17 cellular contexts compared by ENCODE assay signal in the genomic region with DNA sequence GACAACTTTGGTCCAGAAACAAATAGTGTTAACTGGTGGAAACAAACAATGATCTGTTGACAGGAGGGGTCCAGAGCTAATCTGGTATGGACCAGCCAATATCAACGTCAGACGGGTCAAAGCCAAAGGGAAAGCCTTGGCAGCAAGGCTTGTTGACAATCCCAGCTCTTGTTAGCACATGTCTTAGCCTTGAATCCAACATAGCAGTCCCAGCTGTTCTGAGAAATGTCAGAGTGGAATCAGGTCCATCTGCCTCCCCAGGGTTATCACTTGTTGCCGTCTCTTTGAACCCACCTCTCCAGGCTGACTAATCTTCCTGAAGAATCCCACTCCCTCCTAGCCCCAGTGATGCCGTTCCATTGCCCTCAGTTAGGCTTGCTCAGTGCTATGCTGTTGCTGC.
DNase-seq lines count a peak whose midpoint lies in the region; ATAC-seq and TF ChIP-seq lines count a peak whose summit lies in the region.
"Had no signal": no experiment of that assay in that cellular context is flagged by ENCODE, and none has a peak within 500 bp of the region (broad histone marks: within the 10 kb centered on the region; RNA-seq: fewer than 3 reads in every experiment).

No MANE protein-coding gene starts in this region.

- H3K4me1 ChIP-seq in prostate gland (replicated peaks), result no peaks in the 10 kb centered on the region

- no peak for TF ChIP-seq CTCF in prostate gland (IDR thresholded peaks at IDR 0.05)

- H3K36me3 ChIP-seq in prostate gland, result no peaks in the 10 kb centered on the region

- DNase-seq in Right ventricle myocardium inferior (ENCODE audit: missing footprints) (peak; percentile 49), cardiac septum (ENCODE audit: low spot score) (no peak), left cardiac atrium (no peak), prostate gland (ENCODE audit: low spot score) (peak; percentile 13), AML-193 (lab: John Stamatoyannopoulos, UW) (no peak)
- no peak for DNase-seq in activated CD4-positive, alpha-beta T cell treated with anti-CD3 and anti-CD28 coated beads, Interleukin-2, amount 10 ng/mL, durations not matched to agents 24 days and 14 days
- DNase-seq: Calu3; CD4-positive, alpha-beta memory T cell; NCI-H1105 treated with DMSO at 0.1 percent for 48 hours; NCI-H187; NCI-H2107; NCI-H510A; NCI-H748 treated with DMSO at 0.1 percent for 48 hours; SIG-M5 had no signal

- intact Hi-C loops in Right ventricle myocardium inferior (cut with DNase I), result loop anchor here (10.0 kb wide), 1 partner anchor 118 kb away; no protein-coding TSS in a partner anchor
- intact Hi-C loops in cardiac septum (cut with DNase I), result no loop called here
- intact Hi-C loops in left cardiac atrium (cut with DNase I), result no loop called here
- intact Hi-C loops in prostate gland (cut with DNase I), result no loop called here
- intact Hi-C loops in activated CD4-positive, alpha-beta T cell treated with anti-CD3 and anti-CD28 coated beads, Interleukin-2, amount 10 ng/mL, durations not matched to agents 24 days and 14 days (cut with micrococcal nuclease), result no loop called here

- no peak for TF ChIP-seq POLR2A in prostate gland (IDR thresholded peaks at IDR 0.05)

- no peaks in the 10 kb centered on the region for H3K27me3 Mint-ChIP-seq in activated CD4-positive, alpha-beta T cell treated with anti-CD3 and anti-CD28 coated beads, Interleukin-2, amount 10 ng/mL, durations not matched to agents 24 days and 14 days

- WGBS in prostate gland, result 27% methylated on average over 4 of the region's 4 CpGs

- H3K9me3 ChIP-seq in prostate gland, result no peaks in the 10 kb centered on the region

- no peak overlapping the region for H3K4me3 ChIP-seq in prostate gland
- H3K4me3 ChIP-seq: GM23338 had no signal

- H3K27me3 ChIP-seq in prostate gland (replicated peaks; ENCODE audit: insufficient read depth), result no peaks in the 10 kb centered on the region

- no peaks in the 10 kb centered on the region for H3K9me3 Mint-ChIP-seq in activated CD4-positive, alpha-beta T cell treated with anti-CD3 and anti-CD28 coated beads, Interleukin-2, amount 10 ng/mL, durations not matched to agents 24 days and 14 days
- H3K9me3 Mint-ChIP-seq: CD4-positive, alpha-beta memory T cell; GM23338 had no signal

- H3K27ac ChIP-seq in prostate gland, result no peak overlapping the region

- H3K4me3 Mint-ChIP-seq in activated CD4-positive, alpha-beta T cell treated with anti-CD3 and anti-CD28 coated beads, Interleukin-2, amount 10 ng/mL, durations not matched to agents 24 days and 14 days, result no peak overlapping the region
- H3K4me3 Mint-ChIP-seq: CD4-positive, alpha-beta memory T cell; GM23338 had no signal

- ATAC-seq in Right ventricle myocardium inferior (peak; percentile 87), left cardiac atrium (peak; percentile 47 to 55), GM21447 (IDR thresholded peaks at IDR 0.05; ENCODE audit: unreplicated experiment) (no peak)
- no peak for ATAC-seq in activated CD4-positive, CD25-positive, alpha-beta regulatory T cell treated with anti-CD3 and anti-CD28 coated beads, Interleukin-2, amount 50 U/mL, for 24 hours
- ATAC-seq: GM23338 had no signal

- no peaks in the 10 kb centered on the region for H3K4me1 Mint-ChIP-seq in activated CD4-positive, alpha-beta T cell treated with anti-CD3 and anti-CD28 coated beads, Interleukin-2, amount 10 ng/mL, durations not matched to agents 24 days and 14 days
- H3K4me1 Mint-ChIP-seq: CD4-positive, alpha-beta memory T cell had no signal

- no peak overlapping the region for H3K27ac Mint-ChIP-seq in activated CD4-positive, alpha-beta T cell treated with anti-CD3 and anti-CD28 coated beads, Interleukin-2, amount 10 ng/mL, durations not matched to agents 24 days and 14 days
- H3K27ac Mint-ChIP-seq: CD4-positive, alpha-beta memory T cell; GM23338 had no signal

- H3K36me3 Mint-ChIP-seq in activated CD4-positive, alpha-beta T cell treated with anti-CD3 and anti-CD28 coated beads, Interleukin-2, amount 10 ng/mL, durations not matched to agents 24 days and 14 days (ENCODE audit: low read depth), result no peaks in the 10 kb centered on the region
- H3K36me3 Mint-ChIP-seq: CD4-positive, alpha-beta memory T cell had no signal

Comparison
In these comparisons a context has a peak if more than half of its experiments do, and no peak if none do; other contexts are left out.
1. DNase-seq: peak in Right ventricle myocardium inferior (single experiment) and prostate gland (single experiment); none in cardiac septum (single experiment), left cardiac atrium (single experiment), AML-193 (0 of 2) and activated CD4-positive, alpha-beta T cell treated with anti-CD3 and anti-CD28 coated beads, Interleukin-2, amount 10 ng/mL, durations not matched to agents 24 days and 14 days (single experiment).
2. ATAC-seq: peak in Right ventricle myocardium inferior (single experiment) and left cardiac atrium (2 of 2); none in GM21447 (single experiment) and activated CD4-positive, CD25-positive, alpha-beta regulatory T cell treated with anti-CD3 and anti-CD28 coated beads, Interleukin-2, amount 50 U/mL, for 24 hours (0 of 2).